In genomic region chr9:125422853-125423252, GRCh38 we compare ENCODE assay signal across 20 cellular contexts.
DNase-seq lines count a peak whose midpoint lies in the region; ATAC-seq, FAIRE-seq and TF ChIP-seq lines count a peak whose summit lies in the region.
"Had no signal": no experiment of that assay in that cellular context is flagged by ENCODE, and none has a peak within 500 bp of the region (broad histone marks: within the 10 kb centered on the region; RNA-seq: fewer than 3 reads in every experiment).

No MANE protein-coding gene starts in this region.

- H3K79me2 ChIP-seq in GM23338 (replicated peaks; ENCODE audit: insufficient read depth), result no peaks in the 10 kb centered on the region

- no peak overlapping the region for H3K9ac ChIP-seq in endodermal cell (ENCODE audit: extremely low read depth, low read length, poor library complexity, severe bottlenecking)

- no peak overlapping the region for H2AFZ ChIP-seq in GM23338

- H3K27me3 ChIP-seq in heart left ventricle, result no peaks in the 10 kb centered on the region
- H3K27me3 ChIP-seq in endodermal cell (ENCODE audit: control insufficient read depth, insufficient read depth, low read length, poor library complexity, severe bottlenecking), result no peaks in the 10 kb centered on the region
- no peaks in the 10 kb centered on the region for H3K27me3 ChIP-seq in GM23338 (ENCODE audit: insufficient read depth)

- no peaks in the 10 kb centered on the region for H3K4me1 ChIP-seq in heart left ventricle
- no peaks in the 10 kb centered on the region for H3K4me1 ChIP-seq in endodermal cell (ENCODE audit: control insufficient read depth, insufficient read depth, low read length)
- H3K4me1 ChIP-seq in GM23338 (ENCODE audit: insufficient read depth), result no peaks in the 10 kb centered on the region
- H3K4me1 ChIP-seq: A549 had no signal

- no peak overlapping the region for H3K4me2 ChIP-seq in GM23338
- H3K4me2 ChIP-seq: A549 had no signal

- H3K4me3 Mint-ChIP-seq in endodermal cell (no peak overlapping the region), nephron (no peak overlapping the region), GM23338 (no peak overlapping the region)
- H3K4me3 Mint-ChIP-seq: CD4-positive, alpha-beta T cell; H9; IgD-negative memory B cell had no signal

- TF ChIP-seq POLR2A in heart left ventricle (IDR thresholded peaks at IDR 0.05) (no peak), erythroblast (IDR thresholded peaks at IDR 0.05; ENCODE audit: low read length) (no peak)

- H3K36me3 Mint-ChIP-seq in endodermal cell (ENCODE audit: low read depth), result no peaks in the 10 kb centered on the region
- H3K36me3 Mint-ChIP-seq in nephron (ENCODE audit: low read depth), result no peaks in the 10 kb centered on the region
- H3K36me3 Mint-ChIP-seq in GM23338 (ENCODE audit: low read depth), result no peaks in the 10 kb centered on the region

- ATAC-seq in Right ventricle myocardium superior (ENCODE audit: poor library complexity) (no peak), heart left ventricle (no peak), GM23338 (no peak)
- ATAC-seq: A549, GM12878 had no signal

- no peak overlapping the region for H3K4me3 ChIP-seq in heart left ventricle
- H3K4me3 ChIP-seq in endodermal cell (ENCODE audit: low read length), result no peak overlapping the region
- no peak overlapping the region for H3K4me3 ChIP-seq in GM23338
- H3K4me3 ChIP-seq: A549, GM12878 had no signal

- H3K9me3 ChIP-seq in heart left ventricle (no peaks in the 10 kb centered on the region), endodermal cell (ENCODE audit: control insufficient read depth, low read length) (no peaks in the 10 kb centered on the region)
- H3K9me3 ChIP-seq: A549 had no signal

- 89 to 94% (median 90%) methylated on average over 8 to 10 of the region's 10 CpGs for WGBS in heart left ventricle, 4 donors
- 93 to 95% methylated on average over 5 to 10 of the region's 10 CpGs for WGBS in endodermal cell (ENCODE audit: insufficient coverage in 1 of 2, insufficient read length in 1 of 2), 2 experiments

- no peaks in the 10 kb centered on the region for H3K27me3 Mint-ChIP-seq in endodermal cell (ENCODE audit: insufficient read depth)
- no peaks in the 10 kb centered on the region for H3K27me3 Mint-ChIP-seq in nephron (ENCODE audit: low read depth)
- peaks cover 13% of the 10 kb centered on the region for H3K27me3 Mint-ChIP-seq in GM23338 (ENCODE audit: insufficient read depth, low read depth, poor library complexity)
- H3K27me3 Mint-ChIP-seq: CD4-positive, alpha-beta T cell; IgD-negative memory B cell had no signal

- intact Hi-C loops in Right ventricle myocardium superior (cut with DNase I) (no loop called here), heart left ventricle (cut with DNase I) (loop anchor here in 4 of 10 donors (10.0 kb wide), 3 partner anchors 52 to 212 kb away; no protein-coding TSS in a partner anchor)

- FAIRE-seq in frontal cortex (lab: Jason Lieb, UNC), result no peak
- FAIRE-seq: A549, GM12878, H1, HTR-8/SVneo had no signal

- H3K36me3 ChIP-seq in heart left ventricle (no peaks in the 10 kb centered on the region), endodermal cell (ENCODE audit: control insufficient read depth, insufficient read depth, low read length) (no peaks in the 10 kb centered on the region), GM23338 (ENCODE audit: insufficient read depth) (no peaks in the 10 kb centered on the region)

- H3K9me2 ChIP-seq in GM23338 (ENCODE audit: insufficient read depth), result no peaks in the 10 kb centered on the region

- no peak for TF ChIP-seq CTCF in heart left ventricle (IDR thresholded peaks at IDR 0.05)
- TF ChIP-seq CTCF in endodermal cell (conservative IDR thresholded peaks at IDR 0.05), result no peak
- TF ChIP-seq CTCF in nephron (IDR thresholded peaks at IDR 0.05; ENCODE audit: unreplicated experiment in 3 of 3), result no peak
- no peak for TF ChIP-seq CTCF in GM23338 (conservative IDR thresholded peaks at IDR 0.05; ENCODE audit: low read depth in 2 of 2)

- no peaks in the 10 kb centered on the region for H3K4me1 Mint-ChIP-seq in endodermal cell
- H3K4me1 Mint-ChIP-seq in nephron, result peaks cover 24% of the 10 kb centered on the region
- H3K4me1 Mint-ChIP-seq in GM23338, result no peaks in the 10 kb centered on the region; the same call in 2 of the 3 replicates

- H3K27ac ChIP-seq in heart left ventricle (no peak overlapping the region), endodermal cell (ENCODE audit: low read depth, low read length) (no peak overlapping the region), GM23338 (ENCODE audit: low read depth) (no peak overlapping the region)
- H3K27ac ChIP-seq: 22Rv1, A549, C4-2B had no signal

- no peaks in the 10 kb centered on the region for H4K20me1 ChIP-seq in GM23338 (replicated peaks; ENCODE audit: insufficient read depth)

- no peaks in the 10 kb centered on the region for H3K9me3 Mint-ChIP-seq in endodermal cell
- H3K9me3 Mint-ChIP-seq in nephron, result no peaks in the 10 kb centered on the region
- no peaks in the 10 kb centered on the region for H3K9me3 Mint-ChIP-seq in GM23338
- H3K9me3 Mint-ChIP-seq: CD4-positive, alpha-beta T cell; H9; IgD-negative memory B cell had no signal

- peak overlapping the region; percentile 53 for H3K27ac Mint-ChIP-seq in endodermal cell
- peak overlapping the region in 2 of 3 experiments; percentile 4 to 20 for H3K27ac Mint-ChIP-seq in nephron
- H3K27ac Mint-ChIP-seq in GM23338, result no peak overlapping the region
- H3K27ac Mint-ChIP-seq: CD4-positive, alpha-beta T cell; H9; IgD-negative memory B cell had no signal

- DNase-seq in Right ventricle myocardium superior, result peak; percentile 20
- no peak for DNase-seq in heart left ventricle
- DNase-seq in endodermal cell, result no peak
- DNase-seq in erythroblast (lab: John Stamatoyannopoulos, UW), result no peak
- no peak for DNase-seq in frontal cortex (ENCODE audit: low spot score in 2 of 2)
- DNase-seq in GM23338 (ENCODE audit: low spot score), result no peak
- DNase-seq: AML-193; CD4-positive, alpha-beta T cell; DMS153; DND-41; EL; H9 had no signal

- no peaks in the 10 kb centered on the region for H3F3A ChIP-seq in GM23338 (replicated peaks; ENCODE audit: low read depth)

TF ChIP-seq in GM23338, 12 proteins besides CTCF, POLR2A, EP300 and RAD21 (continues in another document):
- TF ChIP-seq CREB1 (CRISPR knock-in tag; IDR thresholded peaks at IDR 0.05; ENCODE audit: low read depth) (no peak), EZH2phosphoT487 (IDR thresholded peaks at IDR 0.05; ENCODE audit: unreplicated experiment) (no peak), NANOG (IDR thresholded peaks at IDR 0.05; ENCODE audit: borderline replicate concordance) (no peak), ETS1 (IDR thresholded peaks at IDR 0.05) (no peak), REST (IDR thresholded peaks at IDR 0.05; ENCODE audit: unreplicated experiment) (no peak), ZNF114 (CRISPR knock-in tag; IDR thresholded peaks at IDR 0.05) (no peak), JUNB (IDR thresholded peaks at IDR 0.05; ENCODE audit: unreplicated experiment) (no peak), POLR2AphosphoS5 (IDR thresholded peaks at IDR 0.05; ENCODE audit: low read depth) (no peak), STAT1 (IDR thresholded peaks at IDR 0.05; ENCODE audit: unreplicated experiment) (no peak)
